ENCODE assay signal across 15 cellular contexts in genomic region chr19:3494559-3494958, GRCh38. TPM values are rescaled to one million over a fixed set of nuclear protein-coding genes. Genes with fewer than 3 reads are reported as not detected.
DNase-seq lines count a peak whose midpoint lies in the region; ATAC-seq and TF ChIP-seq lines count a peak whose summit lies in the region.
"Had no signal": no experiment of that assay in that cellular context is flagged by ENCODE, and none has a peak within 500 bp of the region (broad histone marks: within the 10 kb centered on the region; RNA-seq: fewer than 3 reads in every experiment).

No MANE protein-coding gene starts in this region.

- H3K9me3 Mint-ChIP-seq in stimulated activated naive B cell treated with anti-CD40 and anti-IgM and Interleukin-4, amounts not matched to agents 10 μg/mL and 1 μg/mL and 100 μg/mL, for 72 hours, result no peaks in the 10 kb centered on the region

- H3K36me3 ChIP-seq in KOPT-K1 (ENCODE audit: insufficient read depth, low read length) (peaks cover 46% of the 10 kb centered on the region), SJCRH30 (peaks cover 7% of the 10 kb centered on the region; the same call in 1 of the 2 replicates)
- H3K36me3 ChIP-seq: uterus had no signal

- H3K4me3 Mint-ChIP-seq in stimulated activated naive B cell treated with anti-CD40 and anti-IgM and Interleukin-4, amounts not matched to agents 10 μg/mL and 1 μg/mL and 100 μg/mL, for 72 hours, result no peak overlapping the region

- no peaks in the 10 kb centered on the region for H3K4me1 ChIP-seq in SJCRH30
- H3K4me1 ChIP-seq: parathyroid adenoma had no signal

- no peak overlapping the region for H3K27ac Mint-ChIP-seq in stimulated activated naive B cell treated with anti-CD40 and anti-IgM and Interleukin-4, amounts not matched to agents 10 μg/mL and 1 μg/mL and 100 μg/mL, for 72 hours

- POLR2A ChIA-PET in GM10248 (lab: Yijun Ruan, JAX), result no interaction called here

- peaks cover 7 to 16% of the 10 kb centered on the region in 2 donors for H3K4me1 Mint-ChIP-seq in stimulated activated naive B cell treated with anti-CD40 and anti-IgM and Interleukin-4, amounts not matched to agents 10 μg/mL and 1 μg/mL and 100 μg/mL, for 72 hours

- no peak for ATAC-seq in stimulated activated naive B cell treated with anti-CD40 and anti-IgM and Interleukin-4, amounts not matched to agents 10 μg/mL and 1 μg/mL and 100 μg/mL, for 72 hours (replicated peaks)
- ATAC-seq: body of pancreas, Right ventricle myocardium inferior had no signal

- no peak for TF ChIP-seq CTCF in GM10248 (IDR thresholded peaks at IDR 0.05; ENCODE audit: control extremely low read depth, extremely low read depth, low read depth, missing control alignments)

- peaks cover 37 to 46% of the 10 kb centered on the region in 2 donors for H3K36me3 Mint-ChIP-seq in stimulated activated naive B cell treated with anti-CD40 and anti-IgM and Interleukin-4, amounts not matched to agents 10 μg/mL and 1 μg/mL and 100 μg/mL, for 72 hours

- H3K9me3 ChIP-seq in KOPT-K1 (ENCODE audit: insufficient read depth, low read length, poor library complexity, severe bottlenecking) (no peaks in the 10 kb centered on the region), SJCRH30 (replicated peaks) (no peaks in the 10 kb centered on the region)
- H3K9me3 ChIP-seq: body of pancreas, uterus had no signal

- peak; percentile 48 for DNase-seq in activated CD4-positive, alpha-beta T cell treated with anti-CD3 and anti-CD28 coated beads, Interleukin-2, amount 50 U/mL, for 1 hour
- peak in 51 of 61 donors; percentile 16 to 92 (median 58) for DNase-seq in caudate nucleus (lab: John Stamatoyannopoulos, UW)
- DNase-seq in stimulated activated CD4-positive, alpha-beta T cell treated with anti-CD3 and anti-CD28 coated beads, Interleukin-4, amount 100 ng/mL, for 4 hours, result peak; percentile 51 to 73
- DNase-seq in SJCRH30, result no peak
- no peak for DNase-seq in MV-4-11 (lab: John Stamatoyannopoulos, UW)
- no peak for DNase-seq in stimulated activated naive B cell treated with anti-CD40 and anti-IgM and Interleukin-4, amounts not matched to agents 10 μg/mL and 1 μg/mL and 100 μg/mL, for 72 hours
- DNase-seq in GM10248 (ENCODE audit: extremely low spot score), result no peak
- DNase-seq: activated CD4-positive, CD25-positive, alpha-beta regulatory T cell; body of pancreas; NCI-H510A treated with DMSO at 0.1 percent for 48 hours; uterus had no signal

- no peak overlapping the region for H3K4me3 ChIP-seq in SJCRH30
- H3K4me3 ChIP-seq: body of pancreas, uterus had no signal

- no peaks in the 10 kb centered on the region for H3K27me3 ChIP-seq in SJCRH30
- H3K27me3 ChIP-seq: body of pancreas, uterus had no signal

- CTCF ChIA-PET in GM10248 (lab: Yijun Ruan, JAX), result interaction anchor here (0.9 to 2.3 kb wide), 3 partner anchors 10 to 190 kb away, joined by 3 to 20 read pairs (median 3); no protein-coding TSS in a partner anchor

- H3K27ac ChIP-seq in KOPT-K1 (ENCODE audit: low read depth, low read length, poor library complexity, severe bottlenecking) (peak overlapping the region; percentile 96), caudate nucleus (ENCODE audit: low read depth, low read length) (peak overlapping the region; percentile 94), SJCRH30 (no peak overlapping the region)
- H3K27ac ChIP-seq: body of pancreas, parathyroid adenoma, uterus had no signal

- H3K27me3 Mint-ChIP-seq in stimulated activated naive B cell treated with anti-CD40 and anti-IgM and Interleukin-4, amounts not matched to agents 10 μg/mL and 1 μg/mL and 100 μg/mL, for 72 hours, result no peaks in the 10 kb centered on the region

RNA-seq across cellular contexts. Expression of gene DOHH, which starts 5.9 kb away (rescaled TPM):
- total RNA-seq in SJCRH30 (2014; rRNA removed; shearing (Covaris generic)), result 11.7 and 12.3 TPM in 2 replicates

RNA-seq across cellular contexts. Expression of gene SMIM44, which starts 11.3 kb away (rescaled TPM):
- total RNA-seq in SJCRH30 (2014; rRNA removed; shearing (Covaris generic)), result not detected in 2 replicates
- total RNA-seq: body of pancreas, endothelial cell of umbilical vein, Right ventricle myocardium inferior, uterus had no signal

RNA-seq across cellular contexts. Expression of gene FZR1, which starts 11.6 kb away (rescaled TPM):
- 31.4 and 31.8 TPM in 2 replicates for total RNA-seq in SJCRH30 (2014; rRNA removed; shearing (Covaris generic))

RNA-seq across cellular contexts. Expression of gene SMIM24, which starts 14.2 kb away (rescaled TPM):
- not detected in 2 replicates for total RNA-seq in SJCRH30 (2014; rRNA removed; shearing (Covaris generic))
- total RNA-seq: endothelial cell of umbilical vein, Right ventricle myocardium inferior had no signal

RNA-seq across cellular contexts. Expression of gene TEKTIP1, which starts 44.4 kb away (rescaled TPM):
- not detected in 2 replicates for total RNA-seq in SJCRH30 (2014; rRNA removed; shearing (Covaris generic))
- total RNA-seq: Right ventricle myocardium inferior had no signal

Comparison
In these comparisons a context has a peak if more than half of its experiments do, and no peak if none do; other contexts are left out.
1. DNase-seq: peak in activated CD4-positive, alpha-beta T cell treated with anti-CD3 and anti-CD28 coated beads, Interleukin-2, amount 50 U/mL, for 1 hour (single experiment), caudate nucleus (51 of 61) and stimulated activated CD4-positive, alpha-beta T cell treated with anti-CD3 and anti-CD28 coated beads, Interleukin-4, amount 100 ng/mL, for 4 hours (2 of 2); none in SJCRH30 (0 of 2), MV-4-11 (single experiment), stimulated activated naive B cell treated with anti-CD40 and anti-IgM and Interleukin-4, amounts not matched to agents 10 μg/mL and 1 μg/mL and 100 μg/mL, for 72 hours (single experiment) and GM10248 (single experiment).